Comparison of ENCODE assay signal across 1 cellular context in the genomic region with DNA sequence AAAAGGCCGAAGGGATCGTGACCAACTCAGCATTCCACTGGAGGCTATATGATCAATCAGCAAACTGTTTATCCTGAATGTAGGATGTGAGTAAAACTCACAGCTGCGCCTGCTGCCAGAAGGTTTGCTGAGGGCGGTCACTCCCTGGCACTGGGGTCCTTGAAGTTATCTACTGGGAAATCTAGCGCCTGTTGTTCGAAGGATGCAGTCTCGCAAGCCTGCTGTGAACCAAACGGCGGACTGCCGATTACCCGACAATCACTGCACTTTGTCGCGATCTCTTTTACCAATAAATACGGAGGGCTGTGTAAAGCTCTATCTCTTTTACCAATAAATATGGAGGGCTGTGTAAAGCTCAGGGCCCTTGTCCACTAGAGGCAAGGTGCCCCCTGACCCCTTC.
A peak's percentile ranks its signal among the peaks of the same experiment; 100 is the strongest.
TF ChIP-seq lines count a peak whose summit lies in the region.

No MANE protein-coding gene starts in this region.

TF ChIP-seq in K562, 482 proteins besides CTCF, POLR2A, EP300 and RAD21 (continued from another document):
- TF ChIP-seq, protein P1, sequence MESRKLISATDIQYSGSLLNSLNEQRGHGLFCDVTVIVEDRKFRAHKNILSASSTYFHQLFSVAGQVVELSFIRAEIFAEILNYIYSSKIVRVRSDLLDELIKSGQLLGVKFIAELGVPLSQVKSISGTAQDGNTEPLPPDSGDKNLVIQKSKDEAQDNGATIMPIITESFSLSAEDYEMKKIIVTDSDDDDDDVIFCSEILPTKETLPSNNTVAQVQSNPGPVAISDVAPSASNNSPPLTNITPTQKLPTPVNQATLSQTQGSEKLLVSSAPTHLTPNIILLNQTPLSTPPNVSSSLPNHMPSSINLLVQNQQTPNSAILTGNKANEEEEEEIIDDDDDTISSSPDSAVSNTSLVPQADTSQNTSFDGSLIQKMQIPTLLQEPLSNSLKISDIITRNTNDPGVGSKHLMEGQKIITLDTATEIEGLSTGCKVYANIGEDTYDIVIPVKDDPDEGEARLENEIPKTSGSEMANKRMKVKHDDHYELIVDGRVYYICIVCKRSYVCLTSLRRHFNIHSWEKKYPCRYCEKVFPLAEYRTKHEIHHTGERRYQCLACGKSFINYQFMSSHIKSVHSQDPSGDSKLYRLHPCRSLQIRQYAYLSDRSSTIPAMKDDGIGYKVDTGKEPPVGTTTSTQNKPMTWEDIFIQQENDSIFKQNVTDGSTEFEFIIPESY (CRISPR knock-in tag; IDR thresholded peaks at IDR 0.05): peak; percentile 65
